Comparison of ENCODE assay signal across 8 cellular contexts in genomic region chr16:85798901-85799496, GRCh38. TPM values are rescaled to one million over a fixed set of nuclear protein-coding genes. Genes with fewer than 3 reads are reported as not detected.
A peak's percentile ranks its signal among the peaks of the same experiment; 100 is the strongest.
DNase-seq lines count a peak whose midpoint lies in the region; ATAC-seq and TF ChIP-seq lines count a peak whose summit lies in the region.

No MANE protein-coding gene starts in this region.

- H3K9me2 ChIP-seq in Karpas-422 (replicated peaks; ENCODE audit: insufficient read depth, low read length) = no peaks in the 10 kb centered on the region

- H3K4me3 Mint-ChIP-seq in activated T-helper 2 cell treated with anti-CD3 and anti-CD28 coated beads, Interferon-gamma antibody, Interleukin-2, Interleukin-4, amounts not matched to agents 10 μg/mL and 5 μg/mL and 100 μg/mL, durations not matched to agents 14 hours and 24 hours and 36 hours (ENCODE audit: low read depth) = peak overlapping the region; percentile 90

- H3K4me1 ChIP-seq in Karpas-422 (ENCODE audit: low read length) (peaks cover 23% of the 10 kb centered on the region), heart left ventricle (peaks cover 0 to 63% (median 30%) of the 10 kb centered on the region in 12 donors), prostate gland (replicated peaks) (peaks cover 7% of the 10 kb centered on the region)

- intact Hi-C loops in activated T-helper 2 cell treated with anti-CD3 and anti-CD28 coated beads, Interferon-gamma antibody, Interleukin-2, Interleukin-4, amounts not matched to agents 10 μg/mL and 5 μg/mL and 100 μg/mL, durations not matched to agents 14 hours and 24 hours and 36 hours (cut with micrococcal nuclease) = loop anchor here (10.0 kb wide), 1 partner anchor 114 kb away; the partner anchor contains the start of gene GINS2
- intact Hi-C loops in heart left ventricle (cut with DNase I) = no loop called here
- intact Hi-C loops in prostate gland (cut with DNase I) = no loop called here

- H3K36me3 ChIP-seq in Karpas-422 (ENCODE audit: insufficient read depth, low read length) = peaks cover 51% of the 10 kb centered on the region
- H3K36me3 ChIP-seq in heart left ventricle = peaks cover 0 to 60% (median 50%) of the 10 kb centered on the region in 9 donors
- H3K36me3 ChIP-seq in prostate gland = no peaks in the 10 kb centered on the region

- TF ChIP-seq POLR2A in heart left ventricle (IDR thresholded peaks at IDR 0.05) (no peak), prostate gland (IDR thresholded peaks at IDR 0.05) (no peak)

- no peaks in the 10 kb centered on the region for H3K27me3 ChIP-seq in Karpas-422 (ENCODE audit: low read length)
- no peaks in the 10 kb centered on the region for H3K27me3 ChIP-seq in heart left ventricle
- H3K27me3 ChIP-seq in prostate gland (replicated peaks; ENCODE audit: insufficient read depth) = no peaks in the 10 kb centered on the region

- H3K27ac Mint-ChIP-seq in activated T-helper 2 cell treated with anti-CD3 and anti-CD28 coated beads, Interferon-gamma antibody, Interleukin-2, Interleukin-4, amounts not matched to agents 10 μg/mL and 5 μg/mL and 100 μg/mL, durations not matched to agents 14 hours and 24 hours and 36 hours = peak overlapping the region; percentile 91

- no peaks in the 10 kb centered on the region for H3K9me3 ChIP-seq in Karpas-422 (ENCODE audit: low read length)
- H3K9me3 ChIP-seq in heart left ventricle = no peaks in the 10 kb centered on the region
- H3K9me3 ChIP-seq in prostate gland = no peaks in the 10 kb centered on the region

- H2AFZ ChIP-seq in Karpas-422 (ENCODE audit: low read length) = no peak overlapping the region; the same call in 1 of the 2 replicates

- H3K27ac ChIP-seq in Karpas-422 (ENCODE audit: low read length) = peak overlapping the region; percentile 41; the same call in 1 of the 2 replicates
- H3K27ac ChIP-seq in heart left ventricle = peak overlapping the region; percentile 88 to 99 (median 97)
- peak overlapping the region; percentile 76 to 78 for H3K27ac ChIP-seq in prostate gland

- ATAC-seq in GM21786 (IDR thresholded peaks at IDR 0.05; ENCODE audit: unreplicated experiment) = peak; percentile 25
- ATAC-seq in heart left ventricle = peak in 2 of 4 donors; percentile 45 to 46
- ATAC-seq in HG02763 (IDR thresholded peaks at IDR 0.05; ENCODE audit: unreplicated experiment) = no peak

- H3K4me1 Mint-ChIP-seq in activated T-helper 2 cell treated with anti-CD3 and anti-CD28 coated beads, Interferon-gamma antibody, Interleukin-2, Interleukin-4, amounts not matched to agents 10 μg/mL and 5 μg/mL and 100 μg/mL, durations not matched to agents 14 hours and 24 hours and 36 hours (ENCODE audit: low read depth) = peaks cover 26% of the 10 kb centered on the region

- DNase-seq in GM12865 (ENCODE audit: low read depth) (peak; percentile 53), Karpas-422 (peak; percentile 73), heart left ventricle (peak in 4 of 5 donors; percentile 13 to 71 (median 45)), prostate gland (ENCODE audit: low spot score) (no peak), NCI-H526 treated with DMSO at 0.1 percent for 48 hours (lab: John Stamatoyannopoulos, UW) (no peak)
- peak; percentile 28 for DNase-seq in activated T-helper 2 cell treated with anti-CD3 and anti-CD28 coated beads, Interferon-gamma antibody, Interleukin-2, Interleukin-4, amounts not matched to agents 10 μg/mL and 5 μg/mL and 100 μg/mL, durations not matched to agents 14 hours and 24 hours and 36 hours (ENCODE audit: low spot score)

- peak overlapping the region; percentile 75 for H3K4me2 ChIP-seq in Karpas-422 (ENCODE audit: low read depth, low read length, poor library complexity, severe bottlenecking)

- H3K4me3 ChIP-seq in GM12865 (ENCODE audit: low read depth, low read length) (peak overlapping the region; percentile 75), Karpas-422 (ENCODE audit: low read length) (peak overlapping the region; percentile 87), heart left ventricle (peak overlapping the region; percentile 78 to 99 (median 92)), prostate gland (peak overlapping the region; percentile 99)

- H3K79me2 ChIP-seq in Karpas-422 (ENCODE audit: low read length) = peaks cover 80% of the 10 kb centered on the region

- H3K36me3 Mint-ChIP-seq in activated T-helper 2 cell treated with anti-CD3 and anti-CD28 coated beads, Interferon-gamma antibody, Interleukin-2, Interleukin-4, amounts not matched to agents 10 μg/mL and 5 μg/mL and 100 μg/mL, durations not matched to agents 14 hours and 24 hours and 36 hours (ENCODE audit: low read depth) = peaks cover 58% of the 10 kb centered on the region

- peak overlapping the region; percentile 98 for H3K9ac ChIP-seq in Karpas-422 (ENCODE audit: low read length)

- no peaks in the 10 kb centered on the region for H3K9me3 Mint-ChIP-seq in activated T-helper 2 cell treated with anti-CD3 and anti-CD28 coated beads, Interferon-gamma antibody, Interleukin-2, Interleukin-4, amounts not matched to agents 10 μg/mL and 5 μg/mL and 100 μg/mL, durations not matched to agents 14 hours and 24 hours and 36 hours

- no peaks in the 10 kb centered on the region for H3K27me3 Mint-ChIP-seq in activated T-helper 2 cell treated with anti-CD3 and anti-CD28 coated beads, Interferon-gamma antibody, Interleukin-2, Interleukin-4, amounts not matched to agents 10 μg/mL and 5 μg/mL and 100 μg/mL, durations not matched to agents 14 hours and 24 hours and 36 hours (ENCODE audit: low read depth)

- H4K20me1 ChIP-seq in Karpas-422 (ENCODE audit: insufficient read depth, low read depth, low read length) = peaks cover 57% of the 10 kb centered on the region

- TF ChIP-seq CTCF in GM12865 (IDR thresholded peaks at IDR 0.05; ENCODE audit: insufficient read depth, low read depth, low read length, missing control alignments) (no peak), heart left ventricle (IDR thresholded peaks at IDR 0.05) (no peak), prostate gland (IDR thresholded peaks at IDR 0.05) (no peak)

- WGBS in heart left ventricle, 4 donors = 0 to 2% (median 1%) methylated on average over 27 to 51 of the region's 51 CpGs
- WGBS in prostate gland = 1% methylated on average over 24 of the region's 51 CpGs

RNA-seq across cellular contexts. Expression of gene EMC8, which starts 0.3 kb away (rescaled TPM):
- 24.2 and 76.8 TPM in 2 replicates for total RNA-seq in Karpas-422 (2014; rRNA removed; shearing (Covaris generic); ENCODE audit: low replicate concordance)
- 36.1 and 40.2 TPM in 2 replicates for total RNA-seq in activated T-helper 2 cell treated with anti-CD3 and anti-CD28 coated beads, Interferon-gamma antibody, Interleukin-2, Interleukin-4, amounts not matched to agents 10 μg/mL and 5 μg/mL and 100 μg/mL, durations not matched to agents 14 hours and 24 hours and 36 hours
- total RNA-seq in heart left ventricle (10 to 100 TPM; 20.7 to 39.1 (median 24.4) TPM), prostate gland (10 to 100 TPM; 30.2 to 38.8 TPM)
- polyA plus RNA-seq in heart left ventricle = 10 to 100 TPM in 1 of 2 donors, 1 to 10 TPM in 1; 9.2 to 28.8 TPM

RNA-seq across cellular contexts. Expression of gene COX4I1, which starts 0.5 kb away (rescaled TPM):
- total RNA-seq in Karpas-422 (2014; rRNA removed; shearing (Covaris generic); ENCODE audit: low replicate concordance) = 417 and 584 TPM in 2 replicates
- total RNA-seq in activated T-helper 2 cell treated with anti-CD3 and anti-CD28 coated beads, Interferon-gamma antibody, Interleukin-2, Interleukin-4, amounts not matched to agents 10 μg/mL and 5 μg/mL and 100 μg/mL, durations not matched to agents 14 hours and 24 hours and 36 hours = 543 and 561 TPM in 2 replicates
- total RNA-seq in heart left ventricle (1,000 to 10,000 TPM; 1,047 to 2,365 (median 1,785) TPM), prostate gland (100 to 1,000 TPM; 345 to 562 TPM)
- 1,000 to 10,000 TPM; 1,879 to 5,448 TPM for polyA plus RNA-seq in heart left ventricle

RNA-seq across cellular contexts. Expression of gene C16orf74, which starts 48.1 kb away (rescaled TPM):
- 13.3 and 24.5 TPM in 2 replicates for total RNA-seq in Karpas-422 (2014; rRNA removed; shearing (Covaris generic); ENCODE audit: low replicate concordance)
- total RNA-seq in activated T-helper 2 cell treated with anti-CD3 and anti-CD28 coated beads, Interferon-gamma antibody, Interleukin-2, Interleukin-4, amounts not matched to agents 10 μg/mL and 5 μg/mL and 100 μg/mL, durations not matched to agents 14 hours and 24 hours and 36 hours = not detected in 2 replicates
- 1 to 10 TPM; 1.0 to 4.1 (median 1.6) TPM for total RNA-seq in heart left ventricle
- 1 to 10 TPM in 1 of 2 donors, under 1 TPM in 1; 0.53 to 3.7 TPM for polyA plus RNA-seq in heart left ventricle
- 10 to 100 TPM; 17.4 to 19.3 TPM for total RNA-seq in prostate gland

Comparison
In these comparisons a context has a peak if more than half of its experiments do, and no peak if none do; other contexts are left out.
1. DNase-seq: peak in GM12865 (single experiment), Karpas-422 (single experiment), activated T-helper 2 cell treated with anti-CD3 and anti-CD28 coated beads, Interferon-gamma antibody, Interleukin-2, Interleukin-4, amounts not matched to agents 10 μg/mL and 5 μg/mL and 100 μg/mL, durations not matched to agents 14 hours and 24 hours and 36 hours (single experiment) and heart left ventricle (4 of 5); none in prostate gland (single experiment) and NCI-H526 treated with DMSO at 0.1 percent for 48 hours (single experiment).
2. H3K27ac ChIP-seq: peak in every context shown above with its lines; median percentile 97 in heart left ventricle; 77 in prostate gland; 41 in Karpas-422.
3. Peak in every context shown above with its lines, with median percentiles within 50 percentile points of each other: H3K4me3 ChIP-seq.